In genomic region chr2:232643813-232644347, GRCh38 we compare ENCODE assay signal across 6 cellular contexts. TPM values are rescaled to one million over a fixed set of nuclear protein-coding genes. Genes with fewer than 3 reads are reported as not detected.
"Had no signal": no experiment of that assay in that cellular context is flagged by ENCODE, and none has a peak within 500 bp of the region (broad histone marks: within the 10 kb centered on the region; RNA-seq: fewer than 3 reads in every experiment).

No MANE protein-coding gene starts in this region.

- ATAC-seq: GM23338, HCT116 had no signal

- H3K4me1 Mint-ChIP-seq: GM23338 had no signal

- H3K36me3 ChIP-seq: HAP-1 had no signal

- H3K4me1 ChIP-seq: HAP-1 had no signal

- H3K4me3 Mint-ChIP-seq: GM23338 had no signal

- H3K27ac Mint-ChIP-seq: GM23338 had no signal

- H3K9me3 Mint-ChIP-seq: GM23338 had no signal

- H3K4me3 ChIP-seq: GM23338, HAP-1 had no signal

- DNase-seq: IMR-90, KBM-7 had no signal

- H3K9me3 ChIP-seq: HAP-1 had no signal

RNA-seq across cellular contexts. Expression of gene EFHD1, which starts 10.5 kb away (rescaled TPM):
- total RNA-seq: HT-29, IMR-90 had no signal
